ENCODE assay signal across 10 cellular contexts in genomic region chr6:110816677-110817076, GRCh38. TPM values are rescaled to one million over a fixed set of nuclear protein-coding genes. Genes with fewer than 3 reads are reported as not detected.
DNase-seq lines count a peak whose midpoint lies in the region; ATAC-seq and TF ChIP-seq lines count a peak whose summit lies in the region.
"Had no signal": no experiment of that assay in that cellular context is flagged by ENCODE, and none has a peak within 500 bp of the region (broad histone marks: within the 10 kb centered on the region; RNA-seq: fewer than 3 reads in every experiment).

No MANE protein-coding gene starts in this region.

- H3K27ac Mint-ChIP-seq in Caco-2 (ENCODE audit: unreplicated experiment) (peak overlapping the region; percentile 100), nephron progenitor cell (peak overlapping the region; percentile 100)

- H3K27me3 ChIP-seq in Caco-2 (replicated peaks; ENCODE audit: control insufficient read depth, insufficient read depth, low read length), result no peaks in the 10 kb centered on the region

- TF ChIP-seq CTCF in Caco-2 (IDR thresholded peaks at IDR 0.05; ENCODE audit: insufficient read depth in 1 of 2, low read depth in 1 of 2, low read length in 1 of 2, severe bottlenecking in 1 of 2, unreplicated experiment in 1 of 2) (no peak), nephron progenitor cell (IDR thresholded peaks at IDR 0.05) (no peak)

- intact Hi-C loops in Caco-2 (cut with micrococcal nuclease; ENCODE audit: unreplicated experiment) (loop anchor here (5.0 kb wide), 2 partner anchors 134 to 166 kb away; partner anchors contain the start of gene RPF2), Right ventricle myocardium inferior (cut with DNase I) (loop anchor here (5.0 to 10.0 kb wide), 2 partner anchors 134 to 292 kb away; no protein-coding TSS in a partner anchor)

- H3K4me3 Mint-ChIP-seq in Caco-2 (ENCODE audit: unreplicated experiment) (peak overlapping the region; percentile 100), nephron progenitor cell (peak overlapping the region; percentile 99)

- CTCF ChIA-PET in Caco-2 (lab: Charles Lee), result no interaction called here

- no peak overlapping the region for H3K4me3 ChIP-seq in Caco-2 (ENCODE audit: low read depth, low read length)

- H3K4me1 Mint-ChIP-seq in Caco-2 (ENCODE audit: low read depth, unreplicated experiment) (peaks cover 20% of the 10 kb centered on the region), nephron progenitor cell (peaks cover 25% of the 10 kb centered on the region)

- H3K36me3 Mint-ChIP-seq in Caco-2 (ENCODE audit: insufficient read depth, unreplicated experiment) (peaks cover 15% of the 10 kb centered on the region), nephron progenitor cell (ENCODE audit: low read depth) (no peaks in the 10 kb centered on the region)

- H3K27me3 Mint-ChIP-seq in Caco-2 (ENCODE audit: insufficient read depth, unreplicated experiment) (no peaks in the 10 kb centered on the region), nephron progenitor cell (ENCODE audit: low read depth, poor library complexity) (peaks cover 5% of the 10 kb centered on the region)

- no peaks in the 10 kb centered on the region for H3K9me3 Mint-ChIP-seq in Caco-2 (ENCODE audit: unreplicated experiment)
- H3K9me3 Mint-ChIP-seq in nephron progenitor cell, result no peaks in the 10 kb centered on the region

- H3K9me3 ChIP-seq in Caco-2, result no peaks in the 10 kb centered on the region
- no peaks in the 10 kb centered on the region for H3K9me3 ChIP-seq in KOPT-K1 (ENCODE audit: insufficient read depth, low read length, poor library complexity, severe bottlenecking)

- BruUV-seq in Caco-2 (replicated peaks; lab: Mats Ljungman, UMichigan), result no TSS peak

- POLR2A ChIA-PET in Caco-2 (lab: Charles Lee), result interaction anchor here (4.9 kb wide), 1 partner anchor 58 kb away, joined by 200 read pairs; the partner anchor contains the start of gene AMD1

- H3K4me1 ChIP-seq in Caco-2, result peaks cover 14% of the 10 kb centered on the region; the same call in 1 of the 2 replicates

- H3K36me3 ChIP-seq in Caco-2 (ENCODE audit: control insufficient read depth, insufficient read depth, low read length), result no peaks in the 10 kb centered on the region
- peaks cover under 1% of the 10 kb centered on the region; the same call in 1 of the 2 replicates for H3K36me3 ChIP-seq in KOPT-K1 (ENCODE audit: insufficient read depth, low read length)

- ATAC-seq in GM18520 (IDR thresholded peaks at IDR 0.05; ENCODE audit: unreplicated experiment) (no peak), Right ventricle myocardium inferior (no peak)

- peak overlapping the region; percentile 84 for H3K27ac ChIP-seq in KOPT-K1 (ENCODE audit: low read depth, low read length, poor library complexity, severe bottlenecking)

- DNase-seq in Caco-2 (no peak), nephron progenitor cell (no peak), cerebellar cortex (ENCODE audit: low spot score) (no peak), cortex of kidney (lab: John Stamatoyannopoulos, UW) (no peak), Right ventricle myocardium inferior (ENCODE audit: missing footprints) (no peak)
- peak; percentile 26 to 27 for DNase-seq in activated T-cell treated with anti-CD3 and anti-CD28 coated beads, Interleukin-2, amount 50 U/mL, for 48 hours
- DNase-seq: central memory CD4-positive, alpha-beta T cell; stimulated activated CD4-positive, alpha-beta T cell treated with anti-CD3 and anti-CD28 coated beads, Interleukin-4, amount 100 ng/mL, for 4 hours had no signal

RNA-seq across cellular contexts. Expression of gene CDK19, which starts 1.4 kb away (rescaled TPM):
- 23.1 and 24.6 TPM in 2 replicates for total RNA-seq in Caco-2 (2022)
- total RNA-seq in Right ventricle myocardium inferior, result 11.5 TPM

RNA-seq across cellular contexts. Expression of gene AMD1, which starts 57.9 kb away (rescaled TPM):
- total RNA-seq in Caco-2 (2022) (84.0 and 90.0 TPM in 2 replicates), Right ventricle myocardium inferior (84.9 TPM)

Comparison
In these comparisons a context has a peak if more than half of its experiments do, and no peak if none do; other contexts are left out.
1. DNase-seq: peak in activated T-cell treated with anti-CD3 and anti-CD28 coated beads, Interleukin-2, amount 50 U/mL, for 48 hours (2 of 2); none in Caco-2 (0 of 2), nephron progenitor cell (single experiment), cerebellar cortex (single experiment), cortex of kidney (single experiment) and Right ventricle myocardium inferior (single experiment).